Comparison of ENCODE assay signal across 14 cellular contexts in the genomic region with DNA sequence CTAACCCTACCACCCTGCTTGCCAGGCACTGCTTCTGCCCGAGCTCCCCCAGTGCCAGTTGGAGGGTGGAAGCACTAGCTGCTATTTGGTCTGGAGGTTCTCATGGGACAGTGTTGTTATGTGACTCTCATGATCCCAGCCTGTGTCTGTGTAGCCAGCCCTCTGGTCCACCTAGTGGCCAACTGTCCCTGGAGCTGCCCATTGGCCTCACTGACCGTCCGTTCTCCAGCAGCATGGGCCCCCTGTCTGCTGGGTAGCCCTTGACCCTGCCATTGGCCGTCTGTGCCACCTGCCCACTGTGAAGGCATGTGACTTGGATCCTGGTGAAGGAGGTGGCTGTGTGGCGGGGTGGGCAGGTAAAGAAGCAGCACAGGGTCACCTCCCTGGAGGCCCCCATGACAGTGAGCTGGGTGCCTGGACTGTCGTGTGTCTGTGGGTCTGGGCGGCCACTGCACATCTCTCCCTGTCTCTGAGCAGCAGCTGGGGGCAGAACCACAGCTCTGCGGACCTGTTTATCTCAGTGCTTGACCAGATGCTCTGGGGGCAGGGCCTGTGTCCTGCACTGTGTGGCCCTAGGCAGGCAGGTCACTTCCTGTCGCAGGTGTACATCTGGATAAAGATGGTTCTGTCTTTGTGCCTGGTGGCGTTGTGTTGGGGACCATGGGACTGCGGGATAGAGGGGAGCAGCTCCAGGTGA. TPM values are rescaled to one million over a fixed set of nuclear protein-coding genes. Genes with fewer than 3 reads are reported as not detected.
DNase-seq lines count a peak whose midpoint lies in the region; ATAC-seq and TF ChIP-seq lines count a peak whose summit lies in the region.
"Had no signal": no experiment of that assay in that cellular context is flagged by ENCODE, and none has a peak within 500 bp of the region (broad histone marks: within the 10 kb centered on the region; RNA-seq: fewer than 3 reads in every experiment).

No MANE protein-coding gene starts in this region.

- TF ChIP-seq POLR2A in prostate gland (IDR thresholded peaks at IDR 0.05), result no peak

- no peaks in the 10 kb centered on the region for H3K27me3 Mint-ChIP-seq in type B pancreatic cell
- H3K27me3 Mint-ChIP-seq: activated naive CD4-positive, alpha-beta T cell treated with anti-CD3 and anti-CD28 coated beads, Interleukin-2, amount 50 U/mL, for 24 hours; natural killer cell treated with Interleukin-12 subunit alpha and Interleukin-12 subunit beta and Interleukin-15 and Interleukin-18, amount 100 ng/mL, for 72 hours had no signal

- H3K27me3 ChIP-seq in prostate gland (replicated peaks; ENCODE audit: insufficient read depth), result no peaks in the 10 kb centered on the region
- H3K27me3 ChIP-seq: SJCRH30, stomach had no signal

- DNase-seq in activated effector memory CD4-positive, alpha-beta T cell treated with anti-CD3 and anti-CD28 coated beads, Interleukin-2, amount 50 U/mL, for 16 hours, result peak; percentile 50
- DNase-seq in activated effector memory CD4-positive, alpha-beta T cell treated with Interleukin-2 at 50 U/mL for 16 hours, result no peak
- DNase-seq in choroid plexus epithelial cell (ENCODE audit: low read depth) (no peak), left colon (peak in 1 of 2 donors; percentile 26), type B pancreatic cell (ENCODE audit: extremely low spot score, unreplicated experiment) (no peak), prostate gland (ENCODE audit: low spot score) (no peak)
- DNase-seq: activated CD4-positive, alpha-beta T cell treated with anti-CD3 and anti-CD28 coated beads for 1 hour; GM23248; SJCRH30; stomach had no signal

- peak; percentile 20 for ATAC-seq in left colon
- no peak for ATAC-seq in GM21515 (IDR thresholded peaks at IDR 0.05; ENCODE audit: unreplicated experiment)
- ATAC-seq in GM18511 (IDR thresholded peaks at IDR 0.05; ENCODE audit: unreplicated experiment), result no peak

- H3K4me1 Mint-ChIP-seq in type B pancreatic cell (ENCODE audit: unreplicated experiment), result peaks cover 40% of the 10 kb centered on the region

- no peak overlapping the region for H3K27ac ChIP-seq in prostate gland
- H3K27ac ChIP-seq: GM23248, SJCRH30, stomach had no signal

- intact Hi-C loops in left colon (cut with DNase I, micrococcal nuclease), result no loop called here
- intact Hi-C loops in prostate gland (cut with DNase I), result no loop called here

- H3K9me3 Mint-ChIP-seq in type B pancreatic cell, result peaks cover 6% of the 10 kb centered on the region
- H3K9me3 Mint-ChIP-seq: activated naive CD4-positive, alpha-beta T cell treated with anti-CD3 and anti-CD28 coated beads, Interleukin-2, amount 50 U/mL, for 24 hours had no signal

- H3K4me3 Mint-ChIP-seq in type B pancreatic cell, result no peak overlapping the region
- H3K4me3 Mint-ChIP-seq: activated naive CD4-positive, alpha-beta T cell treated with anti-CD3 and anti-CD28 coated beads, Interleukin-2, amount 50 U/mL, for 24 hours; natural killer cell treated with Interleukin-12 subunit alpha and Interleukin-12 subunit beta and Interleukin-15 and Interleukin-18, amount 100 ng/mL, for 72 hours had no signal

- TF ChIP-seq CTCF in choroid plexus epithelial cell (conservative IDR thresholded peaks at IDR 0.05; ENCODE audit: low read depth, low read length), result peak; percentile 34
- TF ChIP-seq CTCF in type B pancreatic cell (conservative IDR thresholded peaks at IDR 0.05), result peak; percentile 58
- no peak for TF ChIP-seq CTCF in prostate gland (IDR thresholded peaks at IDR 0.05)

- peak overlapping the region; percentile 46 for H3K27ac Mint-ChIP-seq in type B pancreatic cell
- H3K27ac Mint-ChIP-seq: activated naive CD4-positive, alpha-beta T cell treated with anti-CD3 and anti-CD28 coated beads, Interleukin-2, amount 50 U/mL, for 24 hours; natural killer cell treated with Interleukin-12 subunit alpha and Interleukin-12 subunit beta and Interleukin-15 and Interleukin-18, amount 100 ng/mL, for 72 hours had no signal

- WGBS in prostate gland, result 93% methylated on average over 11 of the region's 11 CpGs

- H3K36me3 ChIP-seq in prostate gland, result no peaks in the 10 kb centered on the region
- H3K36me3 ChIP-seq: SJCRH30, stomach had no signal

- no peaks in the 10 kb centered on the region for H3K4me1 ChIP-seq in prostate gland (replicated peaks)
- H3K4me1 ChIP-seq: SJCRH30 had no signal

- H3K4me3 ChIP-seq in choroid plexus epithelial cell (ENCODE audit: low read depth, low read length) (no peak overlapping the region), prostate gland (no peak overlapping the region)
- H3K4me3 ChIP-seq: GM23248, SJCRH30, stomach had no signal

- no peaks in the 10 kb centered on the region for H3K9me3 ChIP-seq in prostate gland
- H3K9me3 ChIP-seq: stomach had no signal

- peaks cover 13% of the 10 kb centered on the region for H3K36me3 Mint-ChIP-seq in type B pancreatic cell

RNA-seq across cellular contexts. Expression of a gene that starts 11.4 kb away (rescaled TPM):
- 10 to 100 TPM; 21.3 to 22.9 TPM for total RNA-seq in left colon
- 28.1 and 34.7 TPM in 2 replicates for total RNA-seq in type B pancreatic cell (ENCODE audit: low replicate concordance)
- total RNA-seq in prostate gland, result 10 to 100 TPM; 32.4 to 32.9 TPM

Comparison
In these comparisons a context has a peak if more than half of its experiments do, and no peak if none do; other contexts are left out.
1. CTCF ChIP-seq: peak in choroid plexus epithelial cell (single experiment) and type B pancreatic cell (single experiment); none in prostate gland (0 of 4).